In genomic region chr19:45792482-45793177, GRCh38 we compare ENCODE assay signal across 8 cellular contexts. TPM values are rescaled to one million over a fixed set of nuclear protein-coding genes. Genes with fewer than 3 reads are reported as not detected.
DNase-seq lines count a peak whose midpoint lies in the region; ATAC-seq and TF ChIP-seq lines count a peak whose summit lies in the region.

Gene DMWD (minus strand): TSS chr19:45792845. CDS start chr19:45792756, 89 bp downstream.

- H3K9me2 ChIP-seq in DOHH2 (replicated peaks; ENCODE audit: control insufficient read depth, low read length): no peaks in the 10 kb centered on the region
- H3K9me2 ChIP-seq in GM23338 (ENCODE audit: insufficient read depth): no peaks in the 10 kb centered on the region

- H2AFZ ChIP-seq in GM23338: no peak within 1 kb of the TSS

- H3K4me1 Mint-ChIP-seq in GM23338 (peaks cover 20% of the 10 kb centered on the region), nephron (peaks cover 40% of the 10 kb centered on the region)
- peaks cover 33% of the 10 kb centered on the region for H3K4me1 Mint-ChIP-seq in stimulated activated naive CD8-positive, alpha-beta T cell treated with anti-CD3 and anti-CD28 coated beads, Interleukin-15, Interleukin-2, amounts not matched to agents 100 ng/mL and 50 ng/mL, for 24 hours (ENCODE audit: low read depth)

- H3K4me3 Mint-ChIP-seq in GM23338 (peak within 1 kb of the TSS; percentile 96), nephron (peak within 1 kb of the TSS; percentile 94 to 98 (median 96))
- H3K4me3 Mint-ChIP-seq in stimulated activated naive CD8-positive, alpha-beta T cell treated with anti-CD3 and anti-CD28 coated beads, Interleukin-15, Interleukin-2, amounts not matched to agents 100 ng/mL and 50 ng/mL, for 24 hours: peak within 1 kb of the TSS; percentile 92

- peak; percentile 94 for ATAC-seq in GM23338

- TF ChIP-seq CTCF in DOHH2 (IDR thresholded peaks at IDR 0.05; ENCODE audit: low read depth, low read length, poor library complexity, severe bottlenecking) (no peak), GM23338 (conservative IDR thresholded peaks at IDR 0.05; ENCODE audit: low read depth in 2 of 2) (no peak), LNCaP clone FGC (IDR thresholded peaks at IDR 0.05; ENCODE audit: control insufficient read depth, extremely low read depth, insufficient read depth) (no peak), RWPE1 (conservative IDR thresholded peaks at IDR 0.05; ENCODE audit: low read depth) (no peak), fibroblast of pulmonary artery (IDR thresholded peaks at IDR 0.05; ENCODE audit: low read length, missing control alignments) (no peak), nephron (IDR thresholded peaks at IDR 0.05; ENCODE audit: unreplicated experiment in 3 of 3) (no peak)

- H3F3A ChIP-seq in DOHH2 (ENCODE audit: control insufficient read depth, insufficient read depth) (no peaks in the 10 kb centered on the region), GM23338 (replicated peaks; ENCODE audit: low read depth) (peaks cover 9% of the 10 kb centered on the region; the same call in 1 of the 2 replicates)

- no peaks in the 10 kb centered on the region for H3K27me3 ChIP-seq in DOHH2 (ENCODE audit: control insufficient read depth, low read length)
- H3K27me3 ChIP-seq in GM23338 (ENCODE audit: insufficient read depth): no peaks in the 10 kb centered on the region

- peaks cover 30% of the 10 kb centered on the region for H3K36me3 Mint-ChIP-seq in GM23338 (ENCODE audit: low read depth)
- peaks cover 29% of the 10 kb centered on the region for H3K36me3 Mint-ChIP-seq in nephron (ENCODE audit: low read depth)
- H3K36me3 Mint-ChIP-seq in stimulated activated naive CD8-positive, alpha-beta T cell treated with anti-CD3 and anti-CD28 coated beads, Interleukin-15, Interleukin-2, amounts not matched to agents 100 ng/mL and 50 ng/mL, for 24 hours (ENCODE audit: low read depth): peaks cover 22% of the 10 kb centered on the region

- H3K4me3 ChIP-seq in DOHH2 (ENCODE audit: low read length) (peak within 1 kb of the TSS; percentile 93), GM23338 (peak within 1 kb of the TSS; percentile 98), LNCaP clone FGC (ENCODE audit: low read depth, low read length) (peak within 1 kb of the TSS; percentile 72), fibroblast of pulmonary artery (replicated peaks; ENCODE audit: low read depth, low read length) (peak within 1 kb of the TSS; percentile 92)

- no peaks in the 10 kb centered on the region for H3K9me3 ChIP-seq in DOHH2 (ENCODE audit: control insufficient read depth, insufficient read depth, low read length)

- H3K36me3 ChIP-seq in DOHH2 (ENCODE audit: control insufficient read depth, low read length) (peaks cover 23% of the 10 kb centered on the region), GM23338 (ENCODE audit: insufficient read depth) (peaks cover 6% of the 10 kb centered on the region; the same call in 1 of the 2 replicates)

- peak within 1 kb of the TSS; percentile 89 for H3K27ac Mint-ChIP-seq in GM23338
- H3K27ac Mint-ChIP-seq in nephron: peak within 1 kb of the TSS; percentile 73 to 84 (median 79)
- H3K27ac Mint-ChIP-seq in stimulated activated naive CD8-positive, alpha-beta T cell treated with anti-CD3 and anti-CD28 coated beads, Interleukin-15, Interleukin-2, amounts not matched to agents 100 ng/mL and 50 ng/mL, for 24 hours: peak within 1 kb of the TSS; percentile 81

- H3K27me3 Mint-ChIP-seq in GM23338 (ENCODE audit: insufficient read depth, low read depth, poor library complexity): peaks cover 14% of the 10 kb centered on the region
- peaks cover 4% of the 10 kb centered on the region for H3K27me3 Mint-ChIP-seq in nephron (ENCODE audit: low read depth)
- peaks cover 20% of the 10 kb centered on the region for H3K27me3 Mint-ChIP-seq in stimulated activated naive CD8-positive, alpha-beta T cell treated with anti-CD3 and anti-CD28 coated beads, Interleukin-15, Interleukin-2, amounts not matched to agents 100 ng/mL and 50 ng/mL, for 24 hours

- POLR2A ChIA-PET in RWPE1 (lab: Yijun Ruan, JAX; ENCODE audit: low non-redundant PET): interaction anchor here (0.6 kb wide), 2 partner anchors 22 to 332 kb away, joined by 4 read pairs; no protein-coding TSS in a partner anchor

- H3K79me2 ChIP-seq in DOHH2 (ENCODE audit: control insufficient read depth, low read length) (peaks cover 16% of the 10 kb centered on the region), GM23338 (replicated peaks; ENCODE audit: insufficient read depth) (peaks cover 17% of the 10 kb centered on the region)

- H3K9me3 Mint-ChIP-seq in GM23338: no peaks in the 10 kb centered on the region; the same call in none of the 3 replicates
- no peaks in the 10 kb centered on the region for H3K9me3 Mint-ChIP-seq in nephron
- H3K9me3 Mint-ChIP-seq in stimulated activated naive CD8-positive, alpha-beta T cell treated with anti-CD3 and anti-CD28 coated beads, Interleukin-15, Interleukin-2, amounts not matched to agents 100 ng/mL and 50 ng/mL, for 24 hours: no peaks in the 10 kb centered on the region

- H3K4me2 ChIP-seq in DOHH2 (ENCODE audit: low read length) (peak within 1 kb of the TSS; percentile 87), GM23338 (peak within 1 kb of the TSS; percentile 99)

- H3K27ac ChIP-seq in DOHH2 (ENCODE audit: low read depth, low read length): no peak within 1 kb of the TSS
- H3K27ac ChIP-seq in GM23338 (ENCODE audit: low read depth): no peak within 1 kb of the TSS
- H3K27ac ChIP-seq in RWPE1: peak within 1 kb of the TSS; percentile 85

- peak; percentile 99 for DNase-seq in GM23338 (ENCODE audit: low spot score)
- DNase-seq in LNCaP clone FGC (ENCODE audit: low read depth): peak; percentile 69
- peak; percentile 95 for DNase-seq in RWPE1 (ENCODE audit: low spot score)
- peak; percentile 100 for DNase-seq in activated T-helper 9 cell treated with anti-CD3 and anti-CD28 coated beads, Interleukin-2, amount 50 U/mL, for 16 hours (ENCODE audit: low read depth)
- peak; percentile 99 for DNase-seq in fibroblast of pulmonary artery (ENCODE audit: low read depth)

- CTCF ChIA-PET in RWPE1 (lab: Yijun Ruan, JAX): interaction anchor here (0.5 to 2.0 kb wide), 4 partner anchors 11 to 427 kb away, joined by 3 to 5 read pairs (median 4); partner anchors contain the start of gene SIX5

- H3K4me1 ChIP-seq in DOHH2 (ENCODE audit: control insufficient read depth, low read length): peaks cover 26% of the 10 kb centered on the region
- H3K4me1 ChIP-seq in GM23338 (ENCODE audit: insufficient read depth): peaks cover 6% of the 10 kb centered on the region

- H4K20me1 ChIP-seq in DOHH2 (ENCODE audit: control insufficient read depth, insufficient read depth, low read depth, low read length): no peaks in the 10 kb centered on the region
- peaks cover 13% of the 10 kb centered on the region for H4K20me1 ChIP-seq in GM23338 (replicated peaks; ENCODE audit: insufficient read depth)

TF ChIP-seq in GM23338, 12 proteins besides CTCF, POLR2A, EP300 and RAD21:
- TF ChIP-seq ZNF114 (CRISPR knock-in tag; IDR thresholded peaks at IDR 0.05): no peak
- no peak for TF ChIP-seq CREB1 (CRISPR knock-in tag; IDR thresholded peaks at IDR 0.05; ENCODE audit: low read depth)
- TF ChIP-seq ETS1 (IDR thresholded peaks at IDR 0.05): no peak
- no peak for TF ChIP-seq POLR2AphosphoS5 (IDR thresholded peaks at IDR 0.05; ENCODE audit: low read depth)
- no peak for TF ChIP-seq JUNB (IDR thresholded peaks at IDR 0.05; ENCODE audit: unreplicated experiment)
- no peak for TF ChIP-seq NANOG (IDR thresholded peaks at IDR 0.05; ENCODE audit: borderline replicate concordance)
- no peak for TF ChIP-seq STAT1 (IDR thresholded peaks at IDR 0.05; ENCODE audit: unreplicated experiment)
- TF ChIP-seq ZNF331 (CRISPR knock-in tag; IDR thresholded peaks at IDR 0.05; ENCODE audit: low read depth): no peak
- TF ChIP-seq EZH2 (IDR thresholded peaks at IDR 0.05; ENCODE audit: low read depth, unreplicated experiment): no peak

RNA-seq across cellular contexts. Expression of gene DMWD, which starts in this region (rescaled TPM):
- total RNA-seq in GM23338 (2014; rRNA removed; shearing (Covaris generic)): 33.1 and 45.6 TPM in 2 replicates
- polyA plus RNA-seq in GM23338 (2016; fragmentation: Nextera tagmentation; extraction: Ambion mirVana): 11.8 and 12.1 TPM in 2 replicates
